27 cellular contexts compared by ENCODE assay signal in the genomic region with DNA sequence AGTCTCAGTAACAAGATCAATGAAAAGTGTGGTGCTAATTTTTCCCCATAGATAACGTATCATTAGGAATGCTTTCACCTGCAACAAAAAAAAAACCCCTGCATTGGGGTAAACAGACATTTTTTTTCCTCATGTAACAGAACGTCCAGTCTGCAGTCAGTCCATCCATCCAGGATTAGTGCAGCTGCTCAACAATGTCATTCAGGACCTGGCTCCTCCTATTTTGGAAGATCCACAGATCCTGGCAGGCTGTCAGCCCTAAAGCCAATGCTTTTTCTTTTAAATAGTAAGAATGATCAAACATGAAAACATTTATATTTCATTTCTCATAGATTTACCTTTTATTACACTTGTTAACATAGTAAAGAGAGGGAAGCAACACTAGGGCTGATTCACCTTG.
DNase-seq lines count a peak whose midpoint lies in the region; ATAC-seq, FAIRE-seq and TF ChIP-seq lines count a peak whose summit lies in the region.
"Had no signal": no experiment of that assay in that cellular context is flagged by ENCODE, and none has a peak within 500 bp of the region (broad histone marks: within the 10 kb centered on the region; RNA-seq: fewer than 3 reads in every experiment).

No MANE protein-coding gene starts in this region.

- DNase-seq in right lobe of liver: no peak
- DNase-seq in HepG2 (ENCODE audit: low spot score): no peak
- DNase-seq in SK-MEL-5 (ENCODE audit: low read depth, low spot score): peak; percentile 55
- peak; percentile 12 for DNase-seq in midbrain (lab: John Stamatoyannopoulos, UW)
- no peak for DNase-seq in sciatic nerve (ENCODE audit: low spot score)
- DNase-seq: AML-193; CD4-positive, alpha-beta T cell; GOT3; HFFc6; KBM-7; MM.1S; NCI-H187; NCI-H2081 treated with DMSO at 0.1 percent for 48 hours; NCI-H2171 treated with DMSO at 0.1 percent for 48 hours; NCI-H345; NCI-H524; NCI-H774; SHP77; SK-N-SH had no signal

- no peak overlapping the region for H3K27ac ChIP-seq in right lobe of liver
- no peak overlapping the region for H3K27ac ChIP-seq in HepG2 (ENCODE audit: extremely low read length, insufficient read depth, low read length)
- H3K27ac ChIP-seq: A549; BLaER1 treated with 17β-estradiol and CSF1 and Interleukin-3, amounts not matched to agents 10 nM and 100 nM; RWPE1 had no signal

- no peaks in the 10 kb centered on the region for H3K79me2 ChIP-seq in HepG2 (ENCODE audit: insufficient read depth, low read length)

- TF ChIP-seq POLR2A in right lobe of liver (IDR thresholded peaks at IDR 0.05) (no peak), HepG2 (IDR thresholded peaks at IDR 0.05; ENCODE audit: insufficient read depth in 1 of 2, low read depth in 2 of 2, low read length in 2 of 2) (no peak)

- no peak for FAIRE-seq in HepG2 (lab: Jason Lieb, UNC)
- FAIRE-seq: A549, D721Med, HTR-8/SVneo had no signal

- no peak overlapping the region for H3K9ac ChIP-seq in HepG2 (ENCODE audit: insufficient read depth, low read depth, low read length)
- H3K9ac ChIP-seq: BLaER1 treated with 17β-estradiol and CSF1 and Interleukin-3, amounts not matched to agents 10 nM and 100 nM; SK-N-SH had no signal

- H3K36me3 ChIP-seq in right lobe of liver: no peaks in the 10 kb centered on the region
- H3K36me3 ChIP-seq in HepG2 (replicated peaks in 1 of 2; ENCODE audit: control insufficient read depth in 1 of 2, insufficient read depth in 2 of 2, low read length in 2 of 2): no peaks in the 10 kb centered on the region
- H3K36me3 ChIP-seq: BLaER1 treated with 17β-estradiol and CSF1 and Interleukin-3, amounts not matched to agents 10 nM and 100 nM; HAP-1 had no signal

- TF ChIP-seq CTCF in right lobe of liver (IDR thresholded peaks at IDR 0.05) (no peak), HepG2 (CRISPR knock-in tag; IDR thresholded peaks at IDR 0.05) (no peak)

- no peak overlapping the region for H2AFZ ChIP-seq in HepG2 (ENCODE audit: low read length)

- WGBS in right lobe of liver (ENCODE audit: insufficient coverage, low coverage, low lambda C conversion rate, missing lambda C conversion rate): 46% methylated on average over 2 of the region's 2 CpGs
- WGBS in HepG2 (ENCODE audit: low lambda C conversion rate): 76% methylated on average over 2 of the region's 2 CpGs

- POLR2A ChIA-PET in HepG2 (lab: Yijun Ruan, JAX): no interaction called here

- CTCF ChIA-PET in HepG2 (lab: Yijun Ruan, JAX; ENCODE audit: low intra/inter-chr PET ratio, low total read pairs): no interaction called here

- no peaks in the 10 kb centered on the region for H3K4me1 ChIP-seq in right lobe of liver
- H3K4me1 ChIP-seq in HepG2 (ENCODE audit: insufficient read depth, low read length): no peaks in the 10 kb centered on the region

- no peak for TF ChIP-seq RAD21 in HepG2 (CRISPR knock-in tag; IDR thresholded peaks at IDR 0.05)

- H3K9me3 ChIP-seq in right lobe of liver: no peaks in the 10 kb centered on the region
- H3K9me3 ChIP-seq in HepG2 (ENCODE audit: low read length): no peaks in the 10 kb centered on the region
- H3K9me3 ChIP-seq: A549; BLaER1 treated with 17β-estradiol and CSF1 and Interleukin-3, amounts not matched to agents 10 nM and 100 nM; HAP-1; SK-N-SH had no signal

- no peak overlapping the region for H3K4me2 ChIP-seq in HepG2 (ENCODE audit: low read depth, low read length)
- H3K4me2 ChIP-seq: A549; BLaER1 treated with 17β-estradiol and CSF1 and Interleukin-3, amounts not matched to agents 10 nM and 100 nM; SK-N-SH had no signal

- TF ChIP-seq EP300 in HepG2 (IDR thresholded peaks at IDR 0.05; ENCODE audit: low read depth in 2 of 2, low read length in 2 of 2) (no peak), HepG2 (CRISPR knock-in tag; IDR thresholded peaks at IDR 0.05; ENCODE audit: borderline replicate concordance) (no peak)

- H3K4me3 ChIP-seq in right lobe of liver: no peak overlapping the region
- no peak overlapping the region for H3K4me3 ChIP-seq in HepG2 (replicated peaks in 1 of 3; ENCODE audit: insufficient read depth in 1 of 3, low read depth in 2 of 3, low read length in 3 of 3)
- H3K4me3 ChIP-seq: A549; BLaER1 treated with 17β-estradiol and CSF1 and Interleukin-3, amounts not matched to agents 10 nM and 100 nM; HAP-1 had no signal

- peak; percentile 35 to 51 (median 46) for ATAC-seq in right lobe of liver
- no peak for ATAC-seq in HepG2
- no peak for ATAC-seq in GM18870 (IDR thresholded peaks at IDR 0.05; ENCODE audit: unreplicated experiment)
- no peak for ATAC-seq in sciatic nerve
- ATAC-seq in GM21390 (IDR thresholded peaks at IDR 0.05; ENCODE audit: unreplicated experiment): no peak
- ATAC-seq: A549 had no signal

- H3K27me3 ChIP-seq in right lobe of liver: no peaks in the 10 kb centered on the region
- H3K27me3 ChIP-seq in HepG2 (ENCODE audit: control insufficient read depth in 1 of 2, insufficient read depth in 2 of 2, low read length in 2 of 2): no peaks in the 10 kb centered on the region
- H3K27me3 ChIP-seq: BLaER1 treated with 17β-estradiol and CSF1 and Interleukin-3, amounts not matched to agents 10 nM and 100 nM had no signal

- no peaks in the 10 kb centered on the region for H4K20me1 ChIP-seq in HepG2 (ENCODE audit: insufficient read depth, low read length)
- H4K20me1 ChIP-seq: BLaER1 treated with 17β-estradiol and CSF1 and Interleukin-3, amounts not matched to agents 10 nM and 100 nM had no signal

- intact Hi-C loops in right lobe of liver (cut with DNase I): no loop called here
- intact Hi-C loops in HepG2 (cut with micrococcal nuclease; ENCODE audit: unreplicated experiment): no loop called here
- intact Hi-C loops in sciatic nerve (cut with DNase I): no loop called here

- in situ Hi-C loops in HepG2 (cut with HindIII; ENCODE audit: extremely low pct_ligation_motif_present, low pct_unique_long_range_greater_than_20kb): no loop called here
- in situ Hi-C loops in SK-MEL-5 (cut with HindIII; ENCODE audit: low pct_unique_long_range_greater_than_20kb, low sequenced_read_pairs): no loop called here

- BruUV-seq in HepG2 (replicated peaks; lab: Mats Ljungman, UMichigan): no TSS peak

TF ChIP-seq in HepG2, 621 proteins besides CTCF, POLR2A, EP300 and RAD21:
- no peak for TF ChIP-seq ARID2 (CRISPR knock-in tag; IDR thresholded peaks at IDR 0.05; ENCODE audit: borderline replicate concordance)
- no peak for TF ChIP-seq RARG (CRISPR knock-in tag; IDR thresholded peaks at IDR 0.05; ENCODE audit: low read depth)
- TF ChIP-seq ZNF556 (CRISPR knock-in tag; IDR thresholded peaks at IDR 0.05; ENCODE audit: borderline replicate concordance): no peak
- TF ChIP-seq, protein P1, sequence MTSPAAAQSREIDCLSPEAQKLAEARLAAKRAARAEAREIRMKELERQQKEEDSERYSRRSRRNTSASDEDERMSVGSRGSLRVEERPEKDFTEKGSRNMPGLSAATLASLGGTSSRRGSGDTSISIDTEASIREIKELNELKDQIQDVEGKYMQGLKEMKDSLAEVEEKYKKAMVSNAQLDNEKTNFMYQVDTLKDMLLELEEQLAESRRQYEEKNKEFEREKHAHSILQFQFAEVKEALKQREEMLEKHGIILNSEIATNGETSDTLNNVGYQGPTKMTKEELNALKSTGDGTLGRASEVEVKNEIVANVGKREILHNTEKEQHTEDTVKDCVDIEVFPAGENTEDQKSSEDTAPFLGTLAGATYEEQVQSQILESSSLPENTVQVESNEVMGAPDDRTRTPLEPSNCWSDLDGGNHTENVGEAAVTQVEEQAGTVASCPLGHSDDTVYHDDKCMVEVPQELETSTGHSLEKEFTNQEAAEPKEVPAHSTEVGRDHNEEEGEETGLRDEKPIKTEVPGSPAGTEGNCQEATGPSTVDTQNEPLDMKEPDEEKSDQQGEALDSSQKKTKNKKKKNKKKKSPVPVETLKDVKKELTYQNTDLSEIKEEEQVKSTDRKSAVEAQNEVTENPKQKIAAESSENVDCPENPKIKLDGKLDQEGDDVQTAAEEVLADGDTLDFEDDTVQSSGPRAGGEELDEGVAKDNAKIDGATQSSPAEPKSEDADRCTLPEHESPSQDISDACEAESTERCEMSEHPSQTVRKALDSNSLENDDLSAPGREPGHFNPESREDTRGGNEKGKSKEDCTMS (CRISPR knock-in tag; conservative IDR thresholded peaks at IDR 0.05): no peak

Comparison
In these comparisons a context has a peak if more than half of its experiments do, and no peak if none do; other contexts are left out.
1. ATAC-seq: peak in right lobe of liver (4 of 4); none in HepG2 (single experiment), GM18870 (single experiment), sciatic nerve (single experiment) and GM21390 (single experiment).
2. DNase-seq: peak in SK-MEL-5 (single experiment) and midbrain (single experiment); none in right lobe of liver (0 of 3), HepG2 (single experiment) and sciatic nerve (single experiment).